In the genomic region with DNA sequence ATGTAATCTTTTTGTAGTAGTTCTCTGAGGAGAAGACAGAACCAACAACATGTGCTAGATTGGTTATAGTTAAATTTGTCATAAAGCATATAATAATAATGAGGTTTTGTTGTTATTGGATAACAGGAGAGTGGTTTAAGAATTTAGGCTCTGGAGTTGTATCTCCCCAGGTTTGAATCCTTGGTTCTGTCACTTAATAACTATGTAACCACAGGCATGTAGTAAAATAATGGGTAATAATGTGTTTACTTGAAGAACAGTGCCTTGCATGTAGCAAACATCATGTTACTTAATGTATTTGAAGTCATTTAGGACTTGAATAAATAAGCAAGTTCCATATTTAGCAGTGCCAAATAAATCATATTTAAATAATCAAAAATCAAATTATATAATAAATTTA, we compare ENCODE assay signal across 18 cellular contexts. TPM values are rescaled to one million over a fixed set of nuclear protein-coding genes. Genes with fewer than 3 reads are reported as not detected.
DNase-seq lines count a peak whose midpoint lies in the region; ATAC-seq and TF ChIP-seq lines count a peak whose summit lies in the region.
"Had no signal": no experiment of that assay in that cellular context is flagged by ENCODE, and none has a peak within 500 bp of the region (broad histone marks: within the 10 kb centered on the region; RNA-seq: fewer than 3 reads in every experiment).

No MANE protein-coding gene starts in this region.

- no peak for DNase-seq in CD8-positive, alpha-beta T cell
- DNase-seq in LNCaP clone FGC (ENCODE audit: low read depth) (peak; percentile 2), fibroblast of gingiva (ENCODE audit: low read depth) (peak; percentile 4), osteoblast (ENCODE audit: insufficient read length, low spot score, missing footprints) (peak; percentile 49), SW 1271 (lab: John Stamatoyannopoulos, UW) (no peak), right lobe of liver (no peak), NCI-H2196 (lab: John Stamatoyannopoulos, UW; ENCODE audit: unreplicated experiment) (no peak), cerebellar nuclear complex (lab: John Stamatoyannopoulos, UW) (no peak)
- DNase-seq: activated gamma-delta T cell treated with Interleukin-2 at 50 U/mL for 16 hours; head of caudate nucleus; natural killer cell; NCI-H1694 treated with DMSO at 0.1 percent for 48 hours; NCI-H446; retina; stimulated activated naive CD8-positive, alpha-beta T cell treated with anti-CD3 and anti-CD28 coated beads, Interleukin-15, amount 100 ng/mL, for 72 hours; upper lobe of left lung had no signal

- intact Hi-C loops in CD8-positive, alpha-beta T cell (cut with DNase I, micrococcal nuclease) = no loop called here
- intact Hi-C loops in right lobe of liver (cut with DNase I) = no loop called here

- TF ChIP-seq CTCF in CD8-positive, alpha-beta T cell (IDR thresholded peaks at IDR 0.05) = no peak
- TF ChIP-seq CTCF in LNCaP clone FGC (IDR thresholded peaks at IDR 0.05; ENCODE audit: control insufficient read depth, extremely low read depth, insufficient read depth) (no peak), osteoblast (IDR thresholded peaks at IDR 0.05; ENCODE audit: extremely low read depth, low read depth, low read length) (no peak), right lobe of liver (IDR thresholded peaks at IDR 0.05) (no peak)

- no peak overlapping the region for H3K4me2 ChIP-seq in osteoblast (ENCODE audit: insufficient read depth, low read length)

- H3K36me3 ChIP-seq in CD8-positive, alpha-beta T cell (ENCODE audit: insufficient read depth, low read length) = peaks cover 5% of the 10 kb centered on the region
- peaks cover 14% of the 10 kb centered on the region for H3K36me3 ChIP-seq in osteoblast (ENCODE audit: insufficient read depth, low read length)
- H3K36me3 ChIP-seq in right lobe of liver = peaks cover 0 to 20% (median 2%) of the 10 kb centered on the region in 4 donors

- POLR2A ChIA-PET in CD8-positive, alpha-beta T cell (lab: Charles Lee) = interaction anchor here (1.6 kb wide), 1 partner anchor 10 kb away, joined by 4 read pairs; no protein-coding TSS in a partner anchor

- H3K27ac Mint-ChIP-seq in CD8-positive, alpha-beta T cell = peak overlapping the region; percentile 65
- H3K27ac Mint-ChIP-seq: T-helper 1 cell treated with Interleukin-12 subunit alpha and Interleukin-12 subunit beta and Interleukin-4 antibody, amounts not matched to agents 30 μg/mL and 1 μg/mL, for 36 hours had no signal

- ATAC-seq in CD8-positive, alpha-beta T cell = no peak
- no peak for ATAC-seq in right lobe of liver
- ATAC-seq: natural killer cell; stimulated activated naive CD8-positive, alpha-beta T cell treated with anti-CD3 and anti-CD28 coated beads, Interleukin-15, amount 100 ng/mL, for 72 hours had no signal

- H3K4me3 ChIP-seq in CD8-positive, alpha-beta T cell (ENCODE audit: low read depth, low read length) = no peak overlapping the region
- no peak overlapping the region for H3K4me3 ChIP-seq in LNCaP clone FGC (ENCODE audit: low read depth, low read length)
- H3K4me3 ChIP-seq in osteoblast (ENCODE audit: insufficient read depth, low read length) = no peak overlapping the region
- no peak overlapping the region for H3K4me3 ChIP-seq in right lobe of liver
- H3K4me3 ChIP-seq: ascending aorta, upper lobe of left lung had no signal

- peaks cover 37% of the 10 kb centered on the region for H3K36me3 Mint-ChIP-seq in CD8-positive, alpha-beta T cell
- H3K36me3 Mint-ChIP-seq: natural killer cell had no signal

- H3K9me3 ChIP-seq in CD8-positive, alpha-beta T cell (ENCODE audit: low read length) = no peaks in the 10 kb centered on the region
- H3K9me3 ChIP-seq in osteoblast (ENCODE audit: low read depth, low read length) = no peaks in the 10 kb centered on the region
- no peaks in the 10 kb centered on the region for H3K9me3 ChIP-seq in right lobe of liver
- H3K9me3 ChIP-seq: ascending aorta, upper lobe of left lung had no signal

- CTCF ChIA-PET in CD8-positive, alpha-beta T cell (lab: Charles Lee) = no interaction called here

- peaks cover 63% of the 10 kb centered on the region for H3K79me2 ChIP-seq in osteoblast (ENCODE audit: insufficient read depth, low read length)

- no peaks in the 10 kb centered on the region for H3K9me3 Mint-ChIP-seq in CD8-positive, alpha-beta T cell
- H3K9me3 Mint-ChIP-seq: natural killer cell; stimulated activated naive CD8-positive, alpha-beta T cell treated with anti-CD3 and anti-CD28 coated beads, Interleukin-15, amount 100 ng/mL, for 72 hours; T-helper 1 cell treated with Interleukin-12 subunit alpha and Interleukin-12 subunit beta and Interleukin-4 antibody, amounts not matched to agents 30 μg/mL and 1 μg/mL, for 36 hours had no signal

- peaks cover 31% of the 10 kb centered on the region for H3K4me1 Mint-ChIP-seq in CD8-positive, alpha-beta T cell (ENCODE audit: low read depth)

- no peak overlapping the region for H3K27ac ChIP-seq in CD8-positive, alpha-beta T cell (ENCODE audit: low read depth, low read length)
- peak overlapping the region; percentile 25 for H3K27ac ChIP-seq in osteoblast (ENCODE audit: low read depth, low read length)
- H3K27ac ChIP-seq in right lobe of liver = no peak overlapping the region
- H3K27ac ChIP-seq: ascending aorta, upper lobe of left lung had no signal

- peaks cover 5% of the 10 kb centered on the region for H3K4me1 ChIP-seq in CD8-positive, alpha-beta T cell (ENCODE audit: insufficient read depth, low read length)
- H3K4me1 ChIP-seq in osteoblast (ENCODE audit: insufficient read depth, low read length) (peaks cover 9% of the 10 kb centered on the region), right lobe of liver (peaks cover 0 to 7% (median 0%) of the 10 kb centered on the region in 4 donors)
- H3K4me1 ChIP-seq: ascending aorta had no signal

- no peak for TF ChIP-seq POLR2A in right lobe of liver (IDR thresholded peaks at IDR 0.05)

- no peaks in the 10 kb centered on the region for H3K27me3 Mint-ChIP-seq in CD8-positive, alpha-beta T cell (ENCODE audit: low read depth)
- H3K27me3 Mint-ChIP-seq: stimulated activated naive CD8-positive, alpha-beta T cell treated with anti-CD3 and anti-CD28 coated beads, Interleukin-15, amount 100 ng/mL, for 72 hours had no signal

- peaks cover 18% of the 10 kb centered on the region for H4K20me1 ChIP-seq in osteoblast (ENCODE audit: insufficient read depth, low read length)

- no peak overlapping the region for H3K4me3 Mint-ChIP-seq in CD8-positive, alpha-beta T cell
- H3K4me3 Mint-ChIP-seq: natural killer cell; stimulated activated naive CD8-positive, alpha-beta T cell treated with anti-CD3 and anti-CD28 coated beads, Interleukin-15, amount 100 ng/mL, for 72 hours; T-helper 1 cell treated with Interleukin-12 subunit alpha and Interleukin-12 subunit beta and Interleukin-4 antibody, amounts not matched to agents 30 μg/mL and 1 μg/mL, for 36 hours had no signal

- H3K27me3 ChIP-seq in CD8-positive, alpha-beta T cell (ENCODE audit: insufficient read depth, low read length) = no peaks in the 10 kb centered on the region
- H3K27me3 ChIP-seq in osteoblast (ENCODE audit: insufficient read depth, low read length) (no peaks in the 10 kb centered on the region), right lobe of liver (no peaks in the 10 kb centered on the region)
- H3K27me3 ChIP-seq: ascending aorta, upper lobe of left lung had no signal

- H2AFZ ChIP-seq in osteoblast (ENCODE audit: low read length) = no peak overlapping the region

RNA-seq across cellular contexts. Expression of a gene that starts 55.8 kb away (rescaled TPM):
- 10 to 100 TPM; 71.8 to 75.2 TPM for total RNA-seq in CD8-positive, alpha-beta T cell
- total RNA-seq in osteoblast = 48.6 and 53.2 TPM in 2 replicates
- total RNA-seq in right lobe of liver = 10 to 100 TPM; 13.1 to 33.1 (median 23.6) TPM

Comparison
In these comparisons a context has a peak if more than half of its experiments do, and no peak if none do; other contexts are left out.
1. DNase-seq: peak in LNCaP clone FGC (single experiment), fibroblast of gingiva (single experiment) and osteoblast (single experiment); none in CD8-positive, alpha-beta T cell (0 of 7), SW 1271 (0 of 2), right lobe of liver (0 of 3), NCI-H2196 (single experiment) and cerebellar nuclear complex (0 of 2).